Comparison of ENCODE assay signal across 12 cellular contexts in genomic region chr20:53003420-53003819, GRCh38. TPM values are rescaled to one million over a fixed set of nuclear protein-coding genes. Genes with fewer than 3 reads are reported as not detected.
DNase-seq lines count a peak whose midpoint lies in the region; ATAC-seq, FAIRE-seq and TF ChIP-seq lines count a peak whose summit lies in the region.
"Had no signal": no experiment of that assay in that cellular context is flagged by ENCODE, and none has a peak within 500 bp of the region (broad histone marks: within the 10 kb centered on the region; RNA-seq: fewer than 3 reads in every experiment).

No MANE protein-coding gene starts in this region.

- FAIRE-seq in astrocyte (lab: Jason Lieb, UNC), result peak; percentile 52
- FAIRE-seq: keratinocyte, TTC549 had no signal

- H3K27ac ChIP-seq in astrocyte (ENCODE audit: low read depth, low read length), result no peak overlapping the region
- no peak overlapping the region for H3K27ac ChIP-seq in neural progenitor cell
- H3K27ac ChIP-seq: neutrophil had no signal

- H3K27me3 Mint-ChIP-seq in astrocyte (ENCODE audit: low read depth, unreplicated experiment) (no peaks in the 10 kb centered on the region), neural progenitor cell (ENCODE audit: insufficient read depth, low read depth) (no peaks in the 10 kb centered on the region)

- H3K9me3 ChIP-seq in astrocyte (ENCODE audit: insufficient read depth, low read depth, low read length), result no peaks in the 10 kb centered on the region
- no peaks in the 10 kb centered on the region for H3K9me3 ChIP-seq in neural progenitor cell (ENCODE audit: low read depth)
- H3K9me3 ChIP-seq: Caco-2, neutrophil had no signal

- H3K27me3 ChIP-seq in astrocyte (ENCODE audit: insufficient read depth, low read length) (no peaks in the 10 kb centered on the region), neural progenitor cell (no peaks in the 10 kb centered on the region)
- H3K27me3 ChIP-seq: neutrophil had no signal

- H3K4me3 Mint-ChIP-seq in astrocyte (ENCODE audit: unreplicated experiment) (no peak overlapping the region), neural progenitor cell (no peak overlapping the region)

- no peaks in the 10 kb centered on the region for H3K9me3 Mint-ChIP-seq in astrocyte (ENCODE audit: unreplicated experiment)
- H3K9me3 Mint-ChIP-seq in neural progenitor cell, result no peaks in the 10 kb centered on the region

- H3K4me1 Mint-ChIP-seq in astrocyte (ENCODE audit: low read depth, unreplicated experiment), result peaks cover 15% of the 10 kb centered on the region
- peaks cover 33% of the 10 kb centered on the region for H3K4me1 Mint-ChIP-seq in neural progenitor cell

- H3K79me2 ChIP-seq in astrocyte (ENCODE audit: insufficient read depth, low read length) (no peaks in the 10 kb centered on the region), neural progenitor cell (ENCODE audit: low read depth) (no peaks in the 10 kb centered on the region)

- TF ChIP-seq CTCF in astrocyte (IDR thresholded peaks at IDR 0.05; ENCODE audit: insufficient read depth, low read depth, low read length) (no peak), neural progenitor cell (IDR thresholded peaks at IDR 0.05) (no peak)

- H3K9ac ChIP-seq in astrocyte (ENCODE audit: low read length) (peak overlapping the region; percentile 30), neural progenitor cell (no peak overlapping the region)

- H3K36me3 ChIP-seq in astrocyte (ENCODE audit: insufficient read depth, low read length) (no peaks in the 10 kb centered on the region), neural progenitor cell (no peaks in the 10 kb centered on the region)
- H3K36me3 ChIP-seq: neutrophil had no signal

- no peaks in the 10 kb centered on the region for H3F3A ChIP-seq in neural progenitor cell (ENCODE audit: low read depth)

- H4K20me1 ChIP-seq in astrocyte (ENCODE audit: insufficient read depth, low read length) (no peaks in the 10 kb centered on the region), neural progenitor cell (ENCODE audit: low read depth) (no peaks in the 10 kb centered on the region)

- DNase-seq in GM04503 (ENCODE audit: low read depth), result peak; percentile 50
- peak; percentile 24 for DNase-seq in NCI-H187 treated with DMSO at 0.1 percent for 48 hours (lab: John Stamatoyannopoulos, UW)
- DNase-seq in astrocyte (ENCODE audit: low read depth), result peak; percentile 96
- peak; percentile 32 for DNase-seq in neural progenitor cell (ENCODE audit: low spot score)
- no peak for DNase-seq in NCI-H1930 (lab: John Stamatoyannopoulos, UW)
- DNase-seq in NCI-H1694 treated with DMSO at 0.1 percent for 48 hours (lab: John Stamatoyannopoulos, UW), result no peak
- DNase-seq: Caco-2, PC-3 had no signal

- no peaks in the 10 kb centered on the region for H3K36me3 Mint-ChIP-seq in astrocyte (ENCODE audit: low read depth, unreplicated experiment)
- H3K36me3 Mint-ChIP-seq in neural progenitor cell, result no peaks in the 10 kb centered on the region

- H3K4me3 ChIP-seq in astrocyte (ENCODE audit: insufficient read depth, low read depth, low read length), result no peak overlapping the region
- no peak overlapping the region for H3K4me3 ChIP-seq in neural progenitor cell

- no peak overlapping the region for H2AFZ ChIP-seq in astrocyte (ENCODE audit: low read depth, low read length)
- no peak overlapping the region for H2AFZ ChIP-seq in neural progenitor cell (replicated peaks)

- ATAC-seq in HG02884 (IDR thresholded peaks at IDR 0.05; ENCODE audit: unreplicated experiment), result no peak
- ATAC-seq: PC-3 had no signal

- H3K4me2 ChIP-seq in astrocyte (ENCODE audit: low read length), result no peak overlapping the region
- peak overlapping the region; percentile 33 for H3K4me2 ChIP-seq in neural progenitor cell

- H3K27ac Mint-ChIP-seq in astrocyte (ENCODE audit: unreplicated experiment), result no peak overlapping the region
- no peak overlapping the region for H3K27ac Mint-ChIP-seq in neural progenitor cell

- H3K4me1 ChIP-seq in astrocyte (ENCODE audit: insufficient read depth, low read length) (no peaks in the 10 kb centered on the region), neural progenitor cell (peaks cover 19% of the 10 kb centered on the region)
- H3K4me1 ChIP-seq: Caco-2 had no signal

RNA-seq across cellular contexts. Expression of gene TSHZ2, which starts 31.3 kb away (rescaled TPM):
- total RNA-seq in astrocyte, result 0.72 and 1.2 TPM in 2 replicates
- 1.8 and 3.9 TPM in 2 replicates for total RNA-seq in neural progenitor cell (ENCODE audit: low replicate concordance)
- total RNA-seq: PC-3 had no signal

Comparison
In these comparisons a context has a peak if more than half of its experiments do, and no peak if none do; other contexts are left out.
1. DNase-seq: peak in GM04503 (single experiment), NCI-H187 treated with DMSO at 0.1 percent for 48 hours (single experiment), astrocyte (single experiment) and neural progenitor cell (single experiment); none in NCI-H1930 (0 of 2) and NCI-H1694 treated with DMSO at 0.1 percent for 48 hours (single experiment).